9 cellular contexts compared by ENCODE assay signal in the genomic region with DNA sequence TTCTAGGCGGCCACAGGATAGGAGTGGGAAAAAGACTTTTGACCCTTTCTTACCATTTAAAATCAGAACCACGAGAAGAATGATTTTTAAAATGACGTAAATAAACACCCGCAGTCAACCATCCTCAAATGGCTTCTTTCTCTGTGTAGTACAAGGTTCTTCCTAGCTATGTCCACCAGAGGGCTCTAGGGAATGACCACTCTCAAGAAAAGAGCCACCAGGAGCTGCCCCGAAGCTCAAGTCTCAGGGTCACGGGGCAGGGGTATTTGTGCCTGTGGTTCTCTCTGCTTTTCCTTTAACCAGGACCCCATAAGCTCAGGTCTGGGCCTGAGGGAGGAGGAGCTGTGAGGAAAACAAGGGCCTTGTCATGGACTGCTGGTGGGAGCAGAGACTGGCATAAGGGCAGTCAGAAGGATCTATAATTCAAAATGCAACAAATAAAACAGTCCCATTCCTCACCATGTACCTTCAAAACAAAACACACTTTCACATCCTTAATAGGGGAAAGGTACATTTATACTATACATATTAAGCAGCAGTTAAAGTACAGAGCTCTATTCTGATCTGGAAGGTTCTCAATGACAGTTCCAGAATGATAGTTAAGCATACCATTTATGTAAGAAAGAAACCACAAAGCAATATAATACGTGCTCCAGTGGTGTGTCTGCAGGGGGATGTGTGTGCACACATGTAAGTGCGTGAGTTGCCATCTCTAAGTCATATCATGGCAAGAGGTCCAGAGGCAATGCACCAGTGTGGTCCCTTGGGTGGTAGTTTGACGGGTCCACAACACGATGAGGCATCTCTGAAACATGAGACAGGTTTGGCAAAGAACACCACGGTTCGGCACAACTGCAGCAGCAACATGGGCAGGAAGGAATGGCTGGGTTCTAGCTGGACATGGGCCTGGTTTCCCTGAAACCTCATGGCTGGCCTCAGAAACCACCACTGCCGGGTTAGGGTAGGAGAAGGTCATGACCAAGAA. TPM values are rescaled to one million over a fixed set of nuclear protein-coding genes. Genes with fewer than 3 reads are reported as not detected.
DNase-seq lines count a peak whose midpoint lies in the region; ATAC-seq and TF ChIP-seq lines count a peak whose summit lies in the region.
"Had no signal": no experiment of that assay in that cellular context is flagged by ENCODE, and none has a peak within 500 bp of the region (broad histone marks: within the 10 kb centered on the region; RNA-seq: fewer than 3 reads in every experiment).

No MANE protein-coding gene starts in this region.

- DNase-seq in DMS 273 treated with DMSO at 0.1 percent for 48 hours (lab: John Stamatoyannopoulos, UW), result peak; percentile 4
- DNase-seq in colonic mucosa, result no peak
- DNase-seq in midbrain (lab: John Stamatoyannopoulos, UW), result peak; percentile 58
- no peak for DNase-seq in SW480 (ENCODE audit: low spot score)
- DNase-seq in SHP77 treated with DMSO at 0.1 percent for 48 hours (lab: John Stamatoyannopoulos, UW), result no peak

- intact Hi-C loops in colonic mucosa (cut with DNase I), result no loop called here

- no peaks in the 10 kb centered on the region for H3K9me3 ChIP-seq in colonic mucosa

- no peak overlapping the region for H3K9ac ChIP-seq in colonic mucosa (ENCODE audit: low read depth in 2 of 2, low read length in 2 of 2)

- no peaks in the 10 kb centered on the region for H3K36me3 ChIP-seq in colonic mucosa

- ATAC-seq in GM21367 (IDR thresholded peaks at IDR 0.05; ENCODE audit: unreplicated experiment) (no peak), GM21576 (IDR thresholded peaks at IDR 0.05; ENCODE audit: unreplicated experiment) (no peak)

- H3K4me1 ChIP-seq in colonic mucosa, result no peaks in the 10 kb centered on the region

- H3K27ac ChIP-seq in colonic mucosa, result no peak overlapping the region
- H3K27ac ChIP-seq: SK-N-MC had no signal

- no peak overlapping the region for H3K4me3 ChIP-seq in colonic mucosa
- H3K4me3 ChIP-seq: SK-N-MC had no signal

- no peaks in the 10 kb centered on the region for H3K27me3 ChIP-seq in colonic mucosa

- TF ChIP-seq CTCF in LNCAP (IDR thresholded peaks at IDR 0.05), result peak; percentile 41; the same call in 1 of the 2 replicates
- TF ChIP-seq CTCF in colonic mucosa (IDR thresholded peaks at IDR 0.05), result peak; percentile 14

RNA-seq across cellular contexts. Expression of a gene that starts 18.6 kb away (rescaled TPM):
- total RNA-seq in colonic mucosa, result under 1 TPM in 1 of 2 donors, not detected in 1; 0.66 TPM

Comparison
In these comparisons a context has a peak if more than half of its experiments do, and no peak if none do; other contexts are left out.
1. DNase-seq: peak in DMS 273 treated with DMSO at 0.1 percent for 48 hours (single experiment) and midbrain (single experiment); none in colonic mucosa (single experiment), SW480 (single experiment) and SHP77 treated with DMSO at 0.1 percent for 48 hours (single experiment).